ENCODE assay signal across 20 cellular contexts in the genomic region with DNA sequence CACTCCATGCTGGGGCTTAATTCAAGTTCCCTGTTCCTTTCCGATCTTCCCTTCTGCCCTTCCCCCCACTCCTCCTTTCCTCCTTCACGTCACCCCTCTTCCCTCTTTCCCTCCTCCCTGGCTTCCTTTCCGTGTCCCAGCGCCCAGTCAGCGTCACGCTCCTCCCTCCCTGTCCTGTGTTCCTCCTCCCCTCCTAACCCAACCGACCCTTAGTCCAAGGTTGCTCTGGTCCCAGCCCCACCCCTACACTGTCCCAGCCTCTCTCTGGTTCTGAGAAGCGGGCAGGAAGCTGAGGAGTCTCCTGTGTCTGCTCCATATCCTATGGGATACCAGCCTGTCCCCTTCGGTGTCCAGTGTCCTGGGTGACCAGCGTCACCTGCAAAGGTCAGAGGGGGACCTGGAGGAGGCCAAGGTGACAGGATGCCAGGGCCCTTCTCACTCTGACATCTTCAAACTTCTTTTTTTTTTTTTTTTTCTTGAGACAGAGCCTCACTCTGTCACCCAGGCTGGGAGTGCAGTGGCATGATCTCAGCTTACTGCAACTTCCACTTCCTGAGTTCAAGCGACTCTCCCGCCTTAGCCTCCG. TPM values are rescaled to one million over a fixed set of nuclear protein-coding genes. Genes with fewer than 3 reads are reported as not detected.
"Had no signal": no experiment of that assay in that cellular context is flagged by ENCODE, and none has a peak within 500 bp of the region (broad histone marks: within the 10 kb centered on the region; RNA-seq: fewer than 3 reads in every experiment).

No MANE protein-coding gene starts in this region.

- H3K4me1 ChIP-seq: stomach had no signal

- H3K4me3 Mint-ChIP-seq: activated CD4-positive, alpha-beta memory T cell treated with anti-CD3 and anti-CD28 coated beads, Interleukin-2, amount 10 ng/mL, durations not matched to agents 7 days and 5 days; activated CD8-positive, alpha-beta memory T cell treated with anti-CD3 and anti-CD28 coated beads, Interleukin-2, amount 10 ng/mL, durations not matched to agents 7 days and 5 days; activated naive CD8-positive, alpha-beta T cell; effector memory CD8-positive, alpha-beta T cell; natural killer cell treated with Interleukin-12 subunit alpha and Interleukin-12 subunit beta and Interleukin-15 and Interleukin-18, amount 100 ng/mL, for 72 hours had no signal

- H3K9me3 ChIP-seq: stomach had no signal

- ATAC-seq: activated CD8-positive, alpha-beta memory T cell treated with anti-CD3 and anti-CD28 coated beads, Interleukin-2, amount 10 ng/mL, durations not matched to agents 7 days and 5 days; effector memory CD8-positive, alpha-beta T cell; natural killer cell treated with Interleukin-12 subunit alpha and Interleukin-12 subunit beta and Interleukin-15 and Interleukin-18, amount 100 ng/mL, for 72 hours had no signal

- H3K27ac Mint-ChIP-seq: activated CD4-positive, alpha-beta memory T cell treated with anti-CD3 and anti-CD28 coated beads, Interleukin-2, amount 10 ng/mL, durations not matched to agents 7 days and 5 days; activated CD8-positive, alpha-beta memory T cell treated with anti-CD3 and anti-CD28 coated beads, Interleukin-2, amount 10 ng/mL, durations not matched to agents 7 days and 5 days; activated naive CD8-positive, alpha-beta T cell; effector memory CD8-positive, alpha-beta T cell; natural killer cell treated with Interleukin-12 subunit alpha and Interleukin-12 subunit beta and Interleukin-15 and Interleukin-18, amount 100 ng/mL, for 72 hours; progenitor cell of endocrine pancreas had no signal

- H3K9me3 Mint-ChIP-seq: activated CD4-positive, alpha-beta memory T cell treated with anti-CD3 and anti-CD28 coated beads, Interleukin-2, amount 10 ng/mL, durations not matched to agents 7 days and 5 days; effector memory CD8-positive, alpha-beta T cell; natural killer cell treated with Interleukin-12 subunit alpha and Interleukin-12 subunit beta and Interleukin-15 and Interleukin-18, amount 100 ng/mL, for 72 hours had no signal

- DNase-seq: activated CD4-positive, alpha-beta memory T cell treated with anti-CD3 and anti-CD28 coated beads, Interleukin-2, amount 10 ng/mL, durations not matched to agents 7 days and 5 days; activated CD4-positive, alpha-beta T cell treated with anti-CD3 and anti-CD28 coated beads for 48 hours; activated CD4-positive, CD25-positive, alpha-beta regulatory T cell; activated CD8-positive, alpha-beta memory T cell treated with anti-CD3 and anti-CD28 coated beads, Interleukin-2, amount 10 ng/mL, durations not matched to agents 7 days and 5 days; amniotic stem cell; effector memory CD8-positive, alpha-beta T cell; foreskin fibroblast; occipital lobe; stimulated activated CD4-positive, alpha-beta T cell treated with anti-CD3 and anti-CD28 coated beads, Interleukin-15, amount 100 ng/mL, for 24 hours; stimulated activated CD4-positive, alpha-beta T cell treated with anti-CD3 and anti-CD28 coated beads, Interleukin-4, amount 100 ng/mL, for 1 hour; stomach; T-helper 1 cell; T-helper 9 cell; trophoblast cell had no signal

- H3K36me3 Mint-ChIP-seq: activated CD8-positive, alpha-beta memory T cell treated with anti-CD3 and anti-CD28 coated beads, Interleukin-2, amount 10 ng/mL, durations not matched to agents 7 days and 5 days; activated naive CD8-positive, alpha-beta T cell; natural killer cell treated with Interleukin-12 subunit alpha and Interleukin-12 subunit beta and Interleukin-15 and Interleukin-18, amount 100 ng/mL, for 72 hours had no signal

- H3K4me1 Mint-ChIP-seq: activated CD4-positive, alpha-beta memory T cell treated with anti-CD3 and anti-CD28 coated beads, Interleukin-2, amount 10 ng/mL, durations not matched to agents 7 days and 5 days; activated CD8-positive, alpha-beta memory T cell treated with anti-CD3 and anti-CD28 coated beads, Interleukin-2, amount 10 ng/mL, durations not matched to agents 7 days and 5 days had no signal

- H3K4me3 ChIP-seq: lung, skin epidermis, stomach had no signal

- H3K27me3 ChIP-seq: stomach had no signal

- H3K27me3 Mint-ChIP-seq: activated CD4-positive, alpha-beta memory T cell treated with anti-CD3 and anti-CD28 coated beads, Interleukin-2, amount 10 ng/mL, durations not matched to agents 7 days and 5 days; activated CD8-positive, alpha-beta memory T cell treated with anti-CD3 and anti-CD28 coated beads, Interleukin-2, amount 10 ng/mL, durations not matched to agents 7 days and 5 days; activated naive CD8-positive, alpha-beta T cell; natural killer cell treated with Interleukin-12 subunit alpha and Interleukin-12 subunit beta and Interleukin-15 and Interleukin-18, amount 100 ng/mL, for 72 hours; progenitor cell of endocrine pancreas had no signal

- H3K27ac ChIP-seq: epithelial cell of prostate, skin epidermis, stomach had no signal

RNA-seq across cellular contexts. Expression of a gene that starts 56.2 kb away (rescaled TPM):
- total RNA-seq: activated CD8-positive, alpha-beta memory T cell treated with anti-CD3 and anti-CD28 coated beads, Interleukin-2, amount 10 ng/mL, durations not matched to agents 7 days and 5 days had no signal
